ENCODE assay signal across 9 cellular contexts in the genomic region with DNA sequence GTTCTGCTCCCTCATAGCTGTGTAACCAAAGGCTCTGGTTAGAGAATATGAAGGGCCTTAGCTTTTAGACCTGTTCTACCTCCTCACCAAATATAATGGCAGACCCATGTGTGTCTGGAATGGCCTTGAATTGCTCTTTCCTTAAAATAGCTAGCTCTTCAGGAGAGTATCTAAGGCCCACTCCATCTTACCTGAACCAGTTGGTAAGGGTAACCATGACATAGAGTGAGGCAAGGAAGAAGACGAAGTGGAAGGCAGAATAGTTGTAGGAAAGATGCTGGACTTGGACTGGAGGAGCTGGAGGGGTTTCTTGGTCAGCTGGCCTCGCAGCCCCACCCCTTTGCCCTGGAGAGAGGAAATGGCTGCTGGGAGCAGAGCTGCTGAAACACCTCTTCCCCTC. TPM values are rescaled to one million over a fixed set of nuclear protein-coding genes. Genes with fewer than 3 reads are reported as not detected.
DNase-seq lines count a peak whose midpoint lies in the region; ATAC-seq and TF ChIP-seq lines count a peak whose summit lies in the region.
"Had no signal": no experiment of that assay in that cellular context is flagged by ENCODE, and none has a peak within 500 bp of the region (broad histone marks: within the 10 kb centered on the region; RNA-seq: fewer than 3 reads in every experiment).

No MANE protein-coding gene starts in this region.

- TF ChIP-seq CTCF in SU-DHL-6 (IDR thresholded peaks at IDR 0.05; ENCODE audit: insufficient read depth, low read length, poor library complexity, severe bottlenecking) (no peak), esophagus muscularis mucosa (IDR thresholded peaks at IDR 0.05) (no peak)

- H3F3A ChIP-seq in SU-DHL-6 (ENCODE audit: insufficient read depth): peaks cover 68% of the 10 kb centered on the region

- 73% methylated on average over 2 of the region's 2 CpGs for WGBS in esophagus muscularis mucosa

- TF ChIP-seq EP300 in esophagus muscularis mucosa (IDR thresholded peaks at IDR 0.05): no peak

- H3K4me1 ChIP-seq in esophagus muscularis mucosa (peaks cover 47 to 75% (median 73%) of the 10 kb centered on the region in 4 donors), skeletal muscle tissue (ENCODE audit: control insufficient read depth in 3 of 3, insufficient read depth in 3 of 3, low read length in 3 of 3) (peaks cover 51 to 74% (median 59%) of the 10 kb centered on the region in 3 donors)

- H3K9ac ChIP-seq in SU-DHL-6 (ENCODE audit: low read length): no peak overlapping the region
- H3K9ac ChIP-seq in skeletal muscle tissue (ENCODE audit: low read depth in 1 of 3, low read length in 3 of 3): no peak overlapping the region

- H3K79me2 ChIP-seq in SU-DHL-6 (ENCODE audit: insufficient read depth, low read length): peaks cover 26% of the 10 kb centered on the region

- DNase-seq in H7 (peak; percentile 30), esophagus muscularis mucosa (ENCODE audit: extremely low spot score) (no peak)
- DNase-seq in stimulated activated CD4-positive, alpha-beta T cell treated with anti-CD3 and anti-CD28 coated beads, Interleukin-4, amount 100 ng/mL, for 1 hour: no peak
- DNase-seq in activated CD8-positive, alpha-beta memory T cell treated with anti-CD3 and anti-CD28 coated beads, Interleukin-2, amount 50 U/mL, for 4 hours: no peak
- DNase-seq: activated T-cell treated with anti-CD3 and anti-CD28 coated beads, Interleukin-2, amount 50 U/mL, for 1 hour; DMS153 had no signal

- H3K9me3 ChIP-seq in SU-DHL-6 (ENCODE audit: insufficient read depth, low read length) (no peaks in the 10 kb centered on the region), esophagus muscularis mucosa (no peaks in the 10 kb centered on the region), skeletal muscle tissue (ENCODE audit: control insufficient read depth in 3 of 3, low read length in 3 of 3) (no peaks in the 10 kb centered on the region)

- ATAC-seq in GM21528 (IDR thresholded peaks at IDR 0.05; ENCODE audit: low FRiP score, unreplicated experiment): no peak

- no peak overlapping the region for H3K4me3 ChIP-seq in H7 (ENCODE audit: insufficient read depth, low read depth, low read length)
- H3K4me3 ChIP-seq in SU-DHL-6 (ENCODE audit: insufficient read depth, low read length, poor library complexity, severe bottlenecking): no peak overlapping the region
- H3K4me3 ChIP-seq in esophagus muscularis mucosa: no peak overlapping the region
- H3K4me3 ChIP-seq in skeletal muscle tissue (ENCODE audit: low read length in 3 of 3): peak overlapping the region in 2 of 3 donors; percentile 8 to 35

- H3K4me2 ChIP-seq in SU-DHL-6 (ENCODE audit: low read depth, low read length, poor library complexity, severe bottlenecking): no peak overlapping the region

- no peak overlapping the region for H2AFZ ChIP-seq in SU-DHL-6 (ENCODE audit: low read depth, low read length, severe bottlenecking)

- H3K27ac ChIP-seq in SU-DHL-6 (ENCODE audit: low read depth, low read length) (peak overlapping the region; percentile 59), esophagus muscularis mucosa (replicated peaks in 1 of 4) (peak overlapping the region in 3 of 4 donors; percentile 20 to 98 (median 32)), skeletal muscle tissue (ENCODE audit: low read depth, low read length) (peak overlapping the region; percentile 99)

- no peaks in the 10 kb centered on the region for H4K20me1 ChIP-seq in SU-DHL-6 (ENCODE audit: low read depth, low read length)

- H3K27me3 ChIP-seq in H7 (ENCODE audit: control insufficient read depth, insufficient read depth, low read length): no peaks in the 10 kb centered on the region
- no peaks in the 10 kb centered on the region for H3K27me3 ChIP-seq in SU-DHL-6 (ENCODE audit: low read length)
- H3K27me3 ChIP-seq in esophagus muscularis mucosa: peaks cover 0 to 4% (median 0%) of the 10 kb centered on the region in 4 donors
- H3K27me3 ChIP-seq in skeletal muscle tissue (ENCODE audit: control insufficient read depth in 3 of 3, insufficient read depth in 3 of 3, low read length in 3 of 3): no peaks in the 10 kb centered on the region

- TF ChIP-seq POLR2A in esophagus muscularis mucosa (IDR thresholded peaks at IDR 0.05; ENCODE audit: low read depth): no peak

- intact Hi-C loops in esophagus muscularis mucosa (cut with DNase I): no loop called here

- H3K36me3 ChIP-seq in H7 (replicated peaks; ENCODE audit: control insufficient read depth, insufficient read depth, low read length): peaks cover 22% of the 10 kb centered on the region
- peaks cover 11% of the 10 kb centered on the region for H3K36me3 ChIP-seq in SU-DHL-6 (ENCODE audit: low read length)
- peaks cover 10 to 65% (median 54%) of the 10 kb centered on the region in 4 donors for H3K36me3 ChIP-seq in esophagus muscularis mucosa
- H3K36me3 ChIP-seq in skeletal muscle tissue (ENCODE audit: control insufficient read depth in 3 of 3, insufficient read depth in 3 of 3, low read length in 3 of 3): peaks cover 38 to 56% (median 53%) of the 10 kb centered on the region in 3 donors

- H3K9me2 ChIP-seq in SU-DHL-6 (replicated peaks; ENCODE audit: insufficient read depth, low read length): no peaks in the 10 kb centered on the region

RNA-seq across cellular contexts. Expression of a gene that starts 3.1 kb away (rescaled TPM):
- total RNA-seq in H7 (2014; rRNA removed; shearing (Covaris generic)): 372 and 456 TPM in 2 replicates
- total RNA-seq in esophagus muscularis mucosa: 100 to 1,000 TPM; 625 to 874 (median 721) TPM
- 175 TPM for total RNA-seq in skeletal muscle tissue

RNA-seq across cellular contexts. Expression of a gene that starts 4.8 kb away (rescaled TPM):
- 0.22 and 0.38 TPM in 2 replicates for total RNA-seq in H7 (2014; rRNA removed; shearing (Covaris generic))
- total RNA-seq in esophagus muscularis mucosa: not detected
- under 0.01 TPM for total RNA-seq in skeletal muscle tissue

RNA-seq across cellular contexts. Expression of a gene that starts 5.2 kb away (rescaled TPM):
- 6.3 and 8.6 TPM in 2 replicates for total RNA-seq in H7 (2014; rRNA removed; shearing (Covaris generic))
- 10 to 100 TPM in 1 of 4 donors, 1 to 10 TPM in 3; 4.8 to 12.0 (median 9.4) TPM for total RNA-seq in esophagus muscularis mucosa
- total RNA-seq in skeletal muscle tissue: 14.1 TPM

RNA-seq across cellular contexts. Expression of a gene that starts 18.4 kb away (rescaled TPM):
- 14.7 and 17.6 TPM in 2 replicates for total RNA-seq in H7 (2014; rRNA removed; shearing (Covaris generic))
- total RNA-seq in esophagus muscularis mucosa: 1 to 10 TPM; 3.0 to 7.7 (median 4.1) TPM
- total RNA-seq in skeletal muscle tissue: 4.2 TPM

RNA-seq across cellular contexts. Expression of a gene that starts 29.3 kb away (rescaled TPM):
- 25.3 and 29.8 TPM in 2 replicates for total RNA-seq in H7 (2014; rRNA removed; shearing (Covaris generic))
- total RNA-seq in esophagus muscularis mucosa: 10 to 100 TPM; 18.6 to 21.3 (median 19.7) TPM
- 21.9 TPM for total RNA-seq in skeletal muscle tissue

Comparison
In these comparisons a context has a peak if more than half of its experiments do, and no peak if none do; other contexts are left out.
1. H3K4me3 ChIP-seq: peak in skeletal muscle tissue (2 of 3); none in H7 (single experiment), SU-DHL-6 (single experiment) and esophagus muscularis mucosa (0 of 4).
2. H3K27ac ChIP-seq: peak in every context shown above with its lines; median percentile 99 in skeletal muscle tissue; 59 in SU-DHL-6; 32 in esophagus muscularis mucosa.